1 cellular context compared by ENCODE assay signal in genomic region chr3:142595951-142596725, GRCh38.
TF ChIP-seq lines count a peak whose summit lies in the region.

A gene with protein sequence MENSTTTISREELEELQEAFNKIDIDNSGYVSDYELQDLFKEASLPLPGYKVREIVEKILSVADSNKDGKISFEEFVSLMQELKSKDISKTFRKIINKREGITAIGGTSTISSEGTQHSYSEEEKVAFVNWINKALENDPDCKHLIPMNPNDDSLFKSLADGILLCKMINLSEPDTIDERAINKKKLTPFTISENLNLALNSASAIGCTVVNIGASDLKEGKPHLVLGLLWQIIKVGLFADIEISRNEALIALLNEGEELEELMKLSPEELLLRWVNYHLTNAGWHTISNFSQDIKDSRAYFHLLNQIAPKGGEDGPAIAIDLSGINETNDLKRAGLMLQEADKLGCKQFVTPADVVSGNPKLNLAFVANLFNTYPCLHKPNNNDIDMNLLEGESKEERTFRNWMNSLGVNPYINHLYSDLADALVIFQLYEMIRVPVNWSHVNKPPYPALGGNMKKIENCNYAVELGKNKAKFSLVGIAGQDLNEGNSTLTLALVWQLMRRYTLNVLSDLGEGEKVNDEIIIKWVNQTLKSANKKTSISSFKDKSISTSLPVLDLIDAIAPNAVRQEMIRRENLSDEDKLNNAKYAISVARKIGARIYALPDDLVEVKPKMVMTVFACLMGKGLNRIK (plus strand): TSS chr3:142596393. CDS start chr3:142664238, 67,845 bp downstream.

TF ChIP-seq in HepG2, 621 proteins besides CTCF, POLR2A, EP300 and RAD21 (continued from another document and continues in another):
- TF ChIP-seq ZNF503 (CRISPR knock-in tag; IDR thresholded peaks at IDR 0.05) (peak; percentile 49; the same call in 1 of the 2 replicates), NCOA1 (CRISPR knock-in tag; IDR thresholded peaks at IDR 0.05) (no peak), FOSL2 (CRISPR knock-in tag; IDR thresholded peaks at IDR 0.05) (peak; percentile 66), RORA (CRISPR knock-in tag; IDR thresholded peaks at IDR 0.05) (no peak), ATF5 (CRISPR knock-in tag; IDR thresholded peaks at IDR 0.05; ENCODE audit: low read depth) (no peak), JUND (CRISPR knock-in tag; IDR thresholded peaks at IDR 0.05) (peak; percentile 66; the same call in 1 of the 2 replicates), ZNF225 (CRISPR knock-in tag; IDR thresholded peaks at IDR 0.05) (peak; percentile 97), NBN (conservative IDR thresholded peaks at IDR 0.05) (no peak), ZNF12 (CRISPR knock-in tag; IDR thresholded peaks at IDR 0.05) (peak; percentile 10; the same call in 1 of the 2 replicates), NFRKB (IDR thresholded peaks at IDR 0.05) (no peak), ZNF674 (CRISPR knock-in tag; IDR thresholded peaks at IDR 0.05; ENCODE audit: low read depth) (no peak), KLF9 (CRISPR knock-in tag; IDR thresholded peaks at IDR 0.05; ENCODE audit: low read depth) (no peak), FOXP1 (IDR thresholded peaks at IDR 0.05) (no peak), FOXP1 (CRISPR knock-in tag; IDR thresholded peaks at IDR 0.05) (no peak), ZNF549 (CRISPR knock-in tag; IDR thresholded peaks at IDR 0.05) (no peak), ZNF33A (CRISPR knock-in tag; IDR thresholded peaks at IDR 0.05; ENCODE audit: borderline replicate concordance) (no peak), ZNF142 (CRISPR knock-in tag; IDR thresholded peaks at IDR 0.05) (peak; percentile 88), SNAPC2 (CRISPR knock-in tag; IDR thresholded peaks at IDR 0.05) (peak; percentile 87), ZNF776 (CRISPR knock-in tag; IDR thresholded peaks at IDR 0.05) (peak; percentile 40; the same call in 1 of the 2 replicates), CHD2 (IDR thresholded peaks at IDR 0.05; ENCODE audit: low read depth, low read length) (no peak), FIP1L1 (IDR thresholded peaks at IDR 0.05; ENCODE audit: borderline replicate concordance, insufficient read depth, low read depth, low read length) (peak; percentile 64; the same call in 1 of the 2 replicates), ONECUT2 (CRISPR knock-in tag; IDR thresholded peaks at IDR 0.05) (no peak), RFX3 (CRISPR knock-in tag; IDR thresholded peaks at IDR 0.05) (no peak), JUN (CRISPR knock-in tag; IDR thresholded peaks at IDR 0.05) (peak; percentile 73), ZFY (CRISPR knock-in tag; IDR thresholded peaks at IDR 0.05) (peak; percentile 44), ZNF777 (CRISPR knock-in tag; IDR thresholded peaks at IDR 0.05) (peak; percentile 73), ZNF235 (CRISPR knock-in tag; IDR thresholded peaks at IDR 0.05; ENCODE audit: borderline replicate concordance) (peak; percentile 77; the same call in 1 of the 2 replicates), CCAR2 (optimal IDR thresholded peaks at IDR 0.05; ENCODE audit: low read depth, low read length) (peak; percentile 33), ZNF629 (CRISPR knock-in tag; conservative IDR thresholded peaks at IDR 0.05) (no peak; the same call in 1 of the 2 replicates), ADNP (CRISPR knock-in tag; IDR thresholded peaks at IDR 0.05) (no peak), GATAD1 (CRISPR knock-in tag; IDR thresholded peaks at IDR 0.05) (peak; percentile 73)
- TF ChIP-seq, protein P1, sequence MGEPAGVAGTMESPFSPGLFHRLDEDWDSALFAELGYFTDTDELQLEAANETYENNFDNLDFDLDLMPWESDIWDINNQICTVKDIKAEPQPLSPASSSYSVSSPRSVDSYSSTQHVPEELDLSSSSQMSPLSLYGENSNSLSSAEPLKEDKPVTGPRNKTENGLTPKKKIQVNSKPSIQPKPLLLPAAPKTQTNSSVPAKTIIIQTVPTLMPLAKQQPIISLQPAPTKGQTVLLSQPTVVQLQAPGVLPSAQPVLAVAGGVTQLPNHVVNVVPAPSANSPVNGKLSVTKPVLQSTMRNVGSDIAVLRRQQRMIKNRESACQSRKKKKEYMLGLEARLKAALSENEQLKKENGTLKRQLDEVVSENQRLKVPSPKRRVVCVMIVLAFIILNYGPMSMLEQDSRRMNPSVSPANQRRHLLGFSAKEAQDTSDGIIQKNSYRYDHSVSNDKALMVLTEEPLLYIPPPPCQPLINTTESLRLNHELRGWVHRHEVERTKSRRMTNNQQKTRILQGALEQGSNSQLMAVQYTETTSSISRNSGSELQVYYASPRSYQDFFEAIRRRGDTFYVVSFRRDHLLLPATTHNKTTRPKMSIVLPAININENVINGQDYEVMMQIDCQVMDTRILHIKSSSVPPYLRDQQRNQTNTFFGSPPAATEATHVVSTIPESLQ (CRISPR knock-in tag; conservative IDR thresholded peaks at IDR 0.05): no peak
- TF ChIP-seq, protein P2, sequence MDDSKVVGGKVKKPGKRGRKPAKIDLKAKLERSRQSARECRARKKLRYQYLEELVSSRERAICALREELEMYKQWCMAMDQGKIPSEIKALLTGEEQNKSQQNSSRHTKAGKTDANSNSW (CRISPR knock-in tag; IDR thresholded peaks at IDR 0.05; ENCODE audit: borderline replicate concordance): peak; percentile 80; the same call in 1 of the 2 replicates
- TF ChIP-seq, protein P3, sequence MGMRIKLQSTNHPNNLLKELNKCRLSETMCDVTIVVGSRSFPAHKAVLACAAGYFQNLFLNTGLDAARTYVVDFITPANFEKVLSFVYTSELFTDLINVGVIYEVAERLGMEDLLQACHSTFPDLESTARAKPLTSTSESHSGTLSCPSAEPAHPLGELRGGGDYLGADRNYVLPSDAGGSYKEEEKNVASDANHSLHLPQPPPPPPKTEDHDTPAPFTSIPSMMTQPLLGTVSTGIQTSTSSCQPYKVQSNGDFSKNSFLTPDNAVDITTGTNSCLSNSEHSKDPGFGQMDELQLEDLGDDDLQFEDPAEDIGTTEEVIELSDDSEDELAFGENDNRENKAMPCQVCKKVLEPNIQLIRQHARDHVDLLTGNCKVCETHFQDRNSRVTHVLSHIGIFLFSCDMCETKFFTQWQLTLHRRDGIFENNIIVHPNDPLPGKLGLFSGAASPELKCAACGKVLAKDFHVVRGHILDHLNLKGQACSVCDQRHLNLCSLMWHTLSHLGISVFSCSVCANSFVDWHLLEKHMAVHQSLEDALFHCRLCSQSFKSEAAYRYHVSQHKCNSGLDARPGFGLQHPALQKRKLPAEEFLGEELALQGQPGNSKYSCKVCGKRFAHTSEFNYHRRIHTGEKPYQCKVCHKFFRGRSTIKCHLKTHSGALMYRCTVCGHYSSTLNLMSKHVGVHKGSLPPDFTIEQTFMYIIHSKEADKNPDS (CRISPR knock-in tag; IDR thresholded peaks at IDR 0.05): no peak
- TF ChIP-seq, protein P4, sequence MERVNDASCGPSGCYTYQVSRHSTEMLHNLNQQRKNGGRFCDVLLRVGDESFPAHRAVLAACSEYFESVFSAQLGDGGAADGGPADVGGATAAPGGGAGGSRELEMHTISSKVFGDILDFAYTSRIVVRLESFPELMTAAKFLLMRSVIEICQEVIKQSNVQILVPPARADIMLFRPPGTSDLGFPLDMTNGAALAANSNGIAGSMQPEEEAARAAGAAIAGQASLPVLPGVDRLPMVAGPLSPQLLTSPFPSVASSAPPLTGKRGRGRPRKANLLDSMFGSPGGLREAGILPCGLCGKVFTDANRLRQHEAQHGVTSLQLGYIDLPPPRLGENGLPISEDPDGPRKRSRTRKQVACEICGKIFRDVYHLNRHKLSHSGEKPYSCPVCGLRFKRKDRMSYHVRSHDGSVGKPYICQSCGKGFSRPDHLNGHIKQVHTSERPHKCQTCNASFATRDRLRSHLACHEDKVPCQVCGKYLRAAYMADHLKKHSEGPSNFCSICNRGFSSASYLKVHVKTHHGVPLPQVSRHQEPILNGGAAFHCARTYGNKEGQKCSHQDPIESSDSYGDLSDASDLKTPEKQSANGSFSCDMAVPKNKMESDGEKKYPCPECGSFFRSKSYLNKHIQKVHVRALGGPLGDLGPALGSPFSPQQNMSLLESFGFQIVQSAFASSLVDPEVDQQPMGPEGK (CRISPR knock-in tag; IDR thresholded peaks at IDR 0.05): peak; percentile 71; the same call in 1 of the 2 replicates
